ENCODE assay signal across 8 cellular contexts in the genomic region with DNA sequence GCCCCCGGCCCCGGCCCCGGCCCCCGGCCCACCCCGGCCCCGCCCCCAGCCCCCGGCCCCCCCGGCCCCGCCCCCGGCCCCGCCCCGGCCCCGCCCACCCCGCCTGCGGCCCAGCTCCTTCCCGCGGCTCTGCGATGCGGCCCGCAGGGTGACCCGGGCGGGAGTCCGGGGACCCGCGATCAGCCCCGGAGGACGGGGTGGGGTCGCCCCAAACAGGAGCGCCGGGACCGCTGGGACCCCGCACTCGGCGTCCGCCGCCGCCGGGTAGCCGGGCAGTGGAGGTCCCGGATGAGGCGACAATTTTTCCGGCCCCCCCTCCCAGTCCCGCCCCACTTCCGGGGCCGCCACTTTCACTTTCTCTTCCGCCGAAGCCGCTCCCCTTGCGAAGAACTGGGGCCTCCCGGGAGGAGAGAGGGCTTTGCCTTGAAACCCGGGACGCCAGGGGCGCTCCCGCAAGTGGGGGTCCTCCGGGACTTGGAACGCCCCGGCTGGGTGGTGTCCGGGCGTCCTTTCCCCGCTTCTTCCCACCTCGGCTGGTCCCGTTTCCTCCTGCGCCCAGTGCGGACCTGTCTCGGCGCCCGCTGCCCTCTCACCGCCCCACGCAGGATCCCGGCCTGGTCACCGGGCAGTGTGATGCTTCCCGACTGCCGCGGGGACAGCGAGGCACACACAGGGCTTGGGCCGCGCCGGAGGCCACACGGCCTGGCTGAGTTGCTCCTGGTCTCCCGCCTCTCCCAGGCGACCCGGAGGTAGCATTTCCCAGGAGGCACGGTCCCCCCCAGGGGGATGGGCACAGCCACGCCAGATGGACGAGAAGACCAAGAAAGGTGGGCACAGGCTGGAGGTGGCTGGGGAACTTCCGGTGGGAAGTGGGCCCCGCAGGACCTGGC. TPM values are rescaled to one million over a fixed set of nuclear protein-coding genes. Genes with fewer than 3 reads are reported as not detected.
A peak's percentile ranks its signal among the peaks of the same experiment; 100 is the strongest.
DNase-seq lines count a peak whose midpoint lies in the region; ATAC-seq, FAIRE-seq and TF ChIP-seq lines count a peak whose summit lies in the region.

A gene (plus strand): TSS at position 347 of the 890 bp plus-strand sequence. CDS start 459 bp downstream, at position 806.

- H3K9ac ChIP-seq in kidney (ENCODE audit: low read length in 2 of 2) = peak within 1 kb of the TSS; percentile 83 to 84

- peak within 1 kb of the TSS; percentile 90 to 94 for H3K4me3 ChIP-seq in kidney (ENCODE audit: low read length in 2 of 2)

- peaks cover 38% of the 10 kb centered on the region for H3K4me1 Mint-ChIP-seq in central memory CD8-positive, alpha-beta T cell

- peaks cover 0 to 17% of the 10 kb centered on the region in 2 donors for H3K4me1 ChIP-seq in kidney (ENCODE audit: control insufficient read depth in 1 of 2, insufficient read depth in 1 of 2, low read depth in 1 of 2, low read length in 2 of 2)

- H3K9me3 Mint-ChIP-seq in central memory CD8-positive, alpha-beta T cell = no peaks in the 10 kb centered on the region

- H3K27ac ChIP-seq in kidney (ENCODE audit: low read depth in 2 of 2, low read length in 2 of 2) = peak within 1 kb of the TSS; percentile 90 to 93

- no peak for TF ChIP-seq CTCF in kidney (IDR thresholded peaks at IDR 0.05; ENCODE audit: borderline replicate concordance, extremely low read depth, insufficient read depth)

- peaks cover 0 to 3% of the 10 kb centered on the region in 2 donors for H3K36me3 ChIP-seq in kidney (ENCODE audit: control insufficient read depth in 1 of 2, insufficient read depth in 2 of 2, low read length in 2 of 2)

- peaks cover 32% of the 10 kb centered on the region for H3K36me3 Mint-ChIP-seq in central memory CD8-positive, alpha-beta T cell (ENCODE audit: insufficient read depth)

- H3K27me3 Mint-ChIP-seq in central memory CD8-positive, alpha-beta T cell = no peaks in the 10 kb centered on the region

- H3K27ac Mint-ChIP-seq in central memory CD8-positive, alpha-beta T cell (ENCODE audit: low read depth) = peak within 1 kb of the TSS; percentile 96

- no peak for FAIRE-seq in kidney (lab: Jason Lieb, UNC)

- intact Hi-C loops in kidney (cut with DNase I) = no loop called here

- H3K4me3 Mint-ChIP-seq in central memory CD8-positive, alpha-beta T cell = peak within 1 kb of the TSS; percentile 82

- DNase-seq in AG08395 (ENCODE audit: low spot score) (peak; percentile 97), NCI-H2227 (lab: John Stamatoyannopoulos, UW; ENCODE audit: unreplicated experiment) (peak; percentile 85), kidney (peak; percentile 96)
- peak; percentile 84 to 87 for DNase-seq in central memory CD8-positive, alpha-beta T cell (ENCODE audit: low spot score in 2 of 2)
- DNase-seq in stimulated activated CD4-positive, alpha-beta T cell treated with anti-CD3 and anti-CD28 coated beads, Interleukin-15, amount 100 ng/mL, for 1 hour (ENCODE audit: low read depth in 1 of 2, low spot score in 1 of 2) = peak; percentile 81 to 82

- no peaks in the 10 kb centered on the region for H3K9me3 ChIP-seq in kidney (ENCODE audit: control insufficient read depth in 1 of 2, low read length in 2 of 2)

- peak; percentile 71 for ATAC-seq in GM18907 (IDR thresholded peaks at IDR 0.05; ENCODE audit: unreplicated experiment)
- peak; percentile 70 for ATAC-seq in HG03135 (IDR thresholded peaks at IDR 0.05; ENCODE audit: unreplicated experiment)
- ATAC-seq in activated CD4-positive, CD25-positive, alpha-beta regulatory T cell treated with anti-CD3 and anti-CD28 coated beads, Interleukin-2, amount 50 U/mL, for 24 hours = peak; percentile 76 to 81
- peak; percentile 83 for ATAC-seq in central memory CD8-positive, alpha-beta T cell (replicated peaks; ENCODE audit: extremely low read depth, poor library complexity, severe bottlenecking)

RNA-seq across cellular contexts. Expression of the gene that starts here (rescaled TPM):
- total RNA-seq in kidney = 93.6 TPM
- polyA plus RNA-seq in kidney (ENCODE audit: insufficient read depth, low read depth, low replicate concordance) = 73.0 TPM

Comparison
In these comparisons a context has a peak if more than half of its experiments do, and no peak if none do; other contexts are left out.
1. Peak in every context shown above with its lines: DNase-seq, ATAC-seq, H3K4me3 ChIP-seq and H3K27ac ChIP-seq.